ENCODE assay signal across 14 cellular contexts in genomic region chr13:98273824-98274786, GRCh38.
DNase-seq lines count a peak whose midpoint lies in the region; ATAC-seq and TF ChIP-seq lines count a peak whose summit lies in the region.
"Had no signal": no experiment of that assay in that cellular context is flagged by ENCODE, and none has a peak within 500 bp of the region (broad histone marks: within the 10 kb centered on the region; RNA-seq: fewer than 3 reads in every experiment).

No MANE protein-coding gene starts in this region.

- H3K4me2 ChIP-seq in fibroblast of lung (ENCODE audit: extremely low read depth, insufficient read depth, low read length) = peak overlapping the region; percentile 36
- H3K4me2 ChIP-seq in osteoblast (ENCODE audit: insufficient read depth, low read length) = no peak overlapping the region

- H4K20me1 ChIP-seq in fibroblast of lung (ENCODE audit: control insufficient read depth, extremely low read depth, insufficient read depth, low read length) (no peaks in the 10 kb centered on the region), osteoblast (ENCODE audit: insufficient read depth, low read length) (peaks cover 22% of the 10 kb centered on the region)

- H3K4me1 ChIP-seq in HUES48 (ENCODE audit: control insufficient read depth, insufficient read depth, low read length) (peaks cover 43% of the 10 kb centered on the region), fibroblast of lung (ENCODE audit: control insufficient read depth, extremely low read depth, insufficient read depth, low read length) (peaks cover 14% of the 10 kb centered on the region), osteoblast (ENCODE audit: insufficient read depth, low read length) (peaks cover 24% of the 10 kb centered on the region)

- H3K9ac ChIP-seq in HUES48 (ENCODE audit: low read depth, low read length) (peak overlapping the region; percentile 64), fibroblast of lung (ENCODE audit: insufficient read depth, low read length) (no peak overlapping the region)

- TF ChIP-seq CTCF in fibroblast of lung (conservative IDR thresholded peaks at IDR 0.05 in 1 of 2, IDR thresholded peaks at IDR 0.05 in 1 of 2; ENCODE audit: low read depth in 1 of 2, low read length in 2 of 2) = no peak
- no peak for TF ChIP-seq CTCF in osteoblast (IDR thresholded peaks at IDR 0.05; ENCODE audit: extremely low read depth, low read depth, low read length)

- no peaks in the 10 kb centered on the region for H3K27me3 ChIP-seq in HUES48 (ENCODE audit: control insufficient read depth, insufficient read depth, low read length)
- no peaks in the 10 kb centered on the region for H3K27me3 ChIP-seq in fibroblast of lung (ENCODE audit: control insufficient read depth, insufficient read depth, low read length)
- H3K27me3 ChIP-seq in osteoblast (ENCODE audit: insufficient read depth, low read length) = no peaks in the 10 kb centered on the region
- H3K27me3 ChIP-seq: ovary, stomach had no signal

- DNase-seq in NCI-H2227 treated with DMSO at 0.1 percent for 48 hours (lab: John Stamatoyannopoulos, UW) (peak; percentile 4), fibroblast of lung (ENCODE audit: low read depth in 2 of 2) (peak in 1 of 2 donors; percentile 37), osteoblast (ENCODE audit: insufficient read length, low spot score, missing footprints) (no peak), globus pallidus (ENCODE audit: low spot score) (no peak), NCI-H1105 (lab: John Stamatoyannopoulos, UW) (no peak)
- DNase-seq: CD4-positive, CD25-positive, alpha-beta regulatory T cell; cortex of kidney; MV-4-11; ovary; PC-3; stomach had no signal

- H3K27ac ChIP-seq in HUES48 (ENCODE audit: low read depth, low read length) = peak overlapping the region; percentile 74
- no peak overlapping the region for H3K27ac ChIP-seq in fibroblast of lung (ENCODE audit: insufficient read depth, low read length)
- peak overlapping the region; percentile 43 for H3K27ac ChIP-seq in osteoblast (ENCODE audit: low read depth, low read length)
- H3K27ac ChIP-seq: ovary had no signal

- H3K36me3 ChIP-seq in HUES48 (ENCODE audit: control insufficient read depth, insufficient read depth, low read length) (no peaks in the 10 kb centered on the region), fibroblast of lung (ENCODE audit: control insufficient read depth, insufficient read depth, low read length) (no peaks in the 10 kb centered on the region), osteoblast (ENCODE audit: insufficient read depth, low read length) (no peaks in the 10 kb centered on the region)
- H3K36me3 ChIP-seq: ovary, stomach had no signal

- ATAC-seq in GM18520 (IDR thresholded peaks at IDR 0.05; ENCODE audit: unreplicated experiment) = no peak
- no peak for ATAC-seq in esophagus mucosa
- ATAC-seq: PC-3 had no signal

- H3K79me2 ChIP-seq in fibroblast of lung (ENCODE audit: control insufficient read depth, insufficient read depth, low read length) = peaks cover 28% of the 10 kb centered on the region
- peaks cover 65% of the 10 kb centered on the region for H3K79me2 ChIP-seq in osteoblast (ENCODE audit: insufficient read depth, low read length)

- H3K4me3 ChIP-seq in HUES48 (ENCODE audit: low read depth, low read length) (no peak overlapping the region), fibroblast of lung (replicated peaks in 1 of 4; ENCODE audit: control extremely low read depth in 1 of 4, insufficient read depth in 1 of 4, low read depth in 3 of 4, low read length in 4 of 4) (peak overlapping the region in 1 of 4 experiments; percentile 28), osteoblast (ENCODE audit: insufficient read depth, low read length) (no peak overlapping the region)
- H3K4me3 ChIP-seq: ovary, stomach had no signal

- no peaks in the 10 kb centered on the region for H3K9me3 ChIP-seq in HUES48 (ENCODE audit: control insufficient read depth, insufficient read depth, low read length)
- H3K9me3 ChIP-seq in fibroblast of lung (ENCODE audit: control insufficient read depth, insufficient read depth, low read depth, low read length) = no peaks in the 10 kb centered on the region
- H3K9me3 ChIP-seq in osteoblast (ENCODE audit: low read depth, low read length) = no peaks in the 10 kb centered on the region
- H3K9me3 ChIP-seq: ovary, stomach had no signal

- H2AFZ ChIP-seq in fibroblast of lung (ENCODE audit: low read length) (no peak overlapping the region), osteoblast (ENCODE audit: low read length) (no peak overlapping the region)
